ENCODE assay signal across 29 cellular contexts in genomic region chr7:231858-232246, GRCh38. TPM values are rescaled to one million over a fixed set of nuclear protein-coding genes. Genes with fewer than 3 reads are reported as not detected.
DNase-seq lines count a peak whose midpoint lies in the region; ATAC-seq and TF ChIP-seq lines count a peak whose summit lies in the region.
"Had no signal": no experiment of that assay in that cellular context is flagged by ENCODE, and none has a peak within 500 bp of the region (broad histone marks: within the 10 kb centered on the region; RNA-seq: fewer than 3 reads in every experiment).

No MANE protein-coding gene starts in this region.

- H3K9ac ChIP-seq in BLaER1 treated with 17β-estradiol and CSF1 and Interleukin-3, amounts not matched to agents 10 nM and 100 nM: peak overlapping the region in 3 of 11 experiments; percentile 7 to 24 (median 16); a peak in 3 of 22 replicates
- no peak overlapping the region for H3K9ac ChIP-seq in mesendoderm (ENCODE audit: low read length)

- H4K20me1 ChIP-seq in BLaER1 treated with 17β-estradiol and CSF1 and Interleukin-3, amounts not matched to agents 10 nM and 100 nM: peaks cover 42 to 100% (median 93%) of the 10 kb centered on the region in 11 experiments; a peak in 21 of 22 replicates

- TF ChIP-seq EP300 in suprapubic skin (IDR thresholded peaks at IDR 0.05): no peak

- H3K4me3 ChIP-seq in BLaER1 treated with 17β-estradiol and CSF1 and Interleukin-3, amounts not matched to agents 10 nM and 100 nM: no peak overlapping the region; a peak in 1 of 20 replicates
- H3K4me3 ChIP-seq in coronary artery (no peak overlapping the region), suprapubic skin (no peak overlapping the region), mesendoderm (ENCODE audit: low read length) (no peak overlapping the region)
- H3K4me3 ChIP-seq: GM23338, uterus had no signal

- H3K27me3 Mint-ChIP-seq in osteocyte (ENCODE audit: unreplicated experiment) (no peaks in the 10 kb centered on the region), WTC11 (ENCODE audit: low read depth) (no peaks in the 10 kb centered on the region)
- no peaks in the 10 kb centered on the region for H3K27me3 Mint-ChIP-seq in activated T-cell treated with anti-CD3 and anti-CD28 coated beads, Interleukin-2, amount 50 U/mL, for 72 hours (ENCODE audit: low read depth)
- H3K27me3 Mint-ChIP-seq: activated CD8-positive, alpha-beta memory T cell treated with anti-CD3 and anti-CD28 coated beads, Interleukin-2, amount 10 ng/mL, durations not matched to agents 7 days and 5 days; stimulated activated naive CD8-positive, alpha-beta T cell treated with anti-CD3 and anti-CD28 coated beads, Interleukin-15, amount 100 ng/mL, for 72 hours had no signal

- no peak overlapping the region for H3K56ac ChIP-seq in mesendoderm (ENCODE audit: low read length)

- WGBS in suprapubic skin: 85% methylated on average over 18 of the region's 21 CpGs
- WGBS in mesendoderm (ENCODE audit: extremely low coverage, insufficient coverage, low lambda C conversion rate): no CpG with 5 or more reads among the region's 21 CpGs

- H2BK15ac ChIP-seq in mesendoderm (replicated peaks; ENCODE audit: low read depth): no peak overlapping the region

- no peak overlapping the region for H2BK5ac ChIP-seq in mesendoderm (ENCODE audit: low read length)

- TF ChIP-seq POLR2A in suprapubic skin (IDR thresholded peaks at IDR 0.05): no peak

- H2BK120ac ChIP-seq in mesendoderm (ENCODE audit: low read depth, low read length): no peak overlapping the region

- H3K4me3 Mint-ChIP-seq in osteocyte (ENCODE audit: unreplicated experiment) (no peak overlapping the region), WTC11 (no peak overlapping the region)
- no peak overlapping the region for H3K4me3 Mint-ChIP-seq in activated T-cell treated with anti-CD3 and anti-CD28 coated beads, Interleukin-2, amount 50 U/mL, for 72 hours
- H3K4me3 Mint-ChIP-seq: activated CD8-positive, alpha-beta memory T cell treated with anti-CD3 and anti-CD28 coated beads, Interleukin-2, amount 10 ng/mL, durations not matched to agents 7 days and 5 days; activated naive CD4-positive, alpha-beta T cell treated with anti-CD3 and anti-CD28 coated beads for 36 hours; GM23338; memory B cell; stimulated activated naive CD8-positive, alpha-beta T cell treated with anti-CD3 and anti-CD28 coated beads, Interleukin-15, amount 100 ng/mL, for 72 hours had no signal

- CTCF ChIA-PET in WTC11 (lab: Charles Lee): no interaction called here

- peaks cover 0 to 18% (median 6%) of the 10 kb centered on the region in 11 experiments; a peak in 13 of 22 replicates for H3K9me3 ChIP-seq in BLaER1 treated with 17β-estradiol and CSF1 and Interleukin-3, amounts not matched to agents 10 nM and 100 nM (replicated peaks in 1 of 11)
- no peaks in the 10 kb centered on the region for H3K9me3 ChIP-seq in suprapubic skin
- H3K9me3 ChIP-seq: uterus had no signal

- no peak for ATAC-seq in activated T-cell treated with anti-CD3 and anti-CD28 coated beads, Interleukin-2, amount 50 U/mL, for 72 hours (replicated peaks in 1 of 2)
- no peak for ATAC-seq in WTC11
- ATAC-seq: activated CD8-positive, alpha-beta memory T cell treated with anti-CD3 and anti-CD28 coated beads, Interleukin-2, amount 10 ng/mL, durations not matched to agents 7 days and 5 days; sciatic nerve; SK-N-SH treated with all-trans-retinoic acid at 6 μM for 48 hours had no signal

- no peak overlapping the region for H3K4ac ChIP-seq in mesendoderm (ENCODE audit: low read depth, low read length)

- DNase-seq in coronary artery (ENCODE audit: low spot score): no peak
- no peak for DNase-seq in osteocyte (ENCODE audit: extremely low spot score, unreplicated experiment)
- no peak for DNase-seq in suprapubic skin (ENCODE audit: low spot score in 2 of 2)
- DNase-seq in mesendoderm: no peak
- no peak for DNase-seq in activated T-cell treated with anti-CD3 and anti-CD28 coated beads, Interleukin-2, amount 50 U/mL, for 72 hours
- no peak for DNase-seq in NCI-H446 treated with DMSO at 0.1 percent for 48 hours (lab: John Stamatoyannopoulos, UW)
- DNase-seq in WTC11 (ENCODE audit: low spot score): no peak
- DNase-seq: ACHN; activated CD4-positive, alpha-beta T cell treated with anti-CD3 and anti-CD28 coated beads, Interleukin-2, amount 50 U/mL, for 1 hour; activated CD8-positive, alpha-beta memory T cell treated with anti-CD3 and anti-CD28 coated beads, Interleukin-2, amount 10 ng/mL, durations not matched to agents 7 days and 5 days; activated naive CD4-positive, alpha-beta T cell treated with anti-CD3 and anti-CD28 coated beads for 36 hours; amniotic stem cell; DND-41; head of caudate nucleus; kidney glomerular epithelial cell; NCI-H187; NCI-H69; occipital lobe; stimulated activated naive CD8-positive, alpha-beta T cell treated with anti-CD3 and anti-CD28 coated beads, Interleukin-15, amount 100 ng/mL, for 72 hours; T-helper 2 cell; uterus had no signal

- peaks cover 12% of the 10 kb centered on the region for H3K36me3 Mint-ChIP-seq in osteocyte (ENCODE audit: unreplicated experiment)
- H3K36me3 Mint-ChIP-seq in activated T-cell treated with anti-CD3 and anti-CD28 coated beads, Interleukin-2, amount 50 U/mL, for 72 hours (ENCODE audit: insufficient read depth in 2 of 2): no peaks in the 10 kb centered on the region
- no peaks in the 10 kb centered on the region for H3K36me3 Mint-ChIP-seq in WTC11
- H3K36me3 Mint-ChIP-seq: activated CD8-positive, alpha-beta memory T cell treated with anti-CD3 and anti-CD28 coated beads, Interleukin-2, amount 10 ng/mL, durations not matched to agents 7 days and 5 days; memory B cell had no signal

- peak overlapping the region; percentile 18 to 83 (median 66); a peak in 18 of 22 replicates for H3K4me2 ChIP-seq in BLaER1 treated with 17β-estradiol and CSF1 and Interleukin-3, amounts not matched to agents 10 nM and 100 nM
- H3K4me2 ChIP-seq in mesendoderm (ENCODE audit: low read length): no peak overlapping the region
- H3K4me2 ChIP-seq: GM23338 had no signal

- no peaks in the 10 kb centered on the region for H3K27me3 ChIP-seq in BLaER1 treated with 17β-estradiol and CSF1 and Interleukin-3, amounts not matched to agents 10 nM and 100 nM
- H3K27me3 ChIP-seq in suprapubic skin (no peaks in the 10 kb centered on the region), mesendoderm (ENCODE audit: insufficient read depth, low read length, poor library complexity) (no peaks in the 10 kb centered on the region)
- H3K27me3 ChIP-seq: uterus had no signal

- peaks cover 2 to 94% (median 38%) of the 10 kb centered on the region in 11 experiments for H3K36me3 ChIP-seq in BLaER1 treated with 17β-estradiol and CSF1 and Interleukin-3, amounts not matched to agents 10 nM and 100 nM
- no peaks in the 10 kb centered on the region for H3K36me3 ChIP-seq in suprapubic skin
- no peaks in the 10 kb centered on the region for H3K36me3 ChIP-seq in mesendoderm (ENCODE audit: control insufficient read depth, insufficient read depth, low read length)
- H3K36me3 ChIP-seq: uterus had no signal

- no peak overlapping the region for H4K5ac ChIP-seq in mesendoderm (ENCODE audit: low read length)

- H3K27ac Mint-ChIP-seq in osteocyte (ENCODE audit: unreplicated experiment) (peak overlapping the region; percentile 87), WTC11 (no peak overlapping the region)
- H3K27ac Mint-ChIP-seq in activated T-cell treated with anti-CD3 and anti-CD28 coated beads, Interleukin-2, amount 50 U/mL, for 72 hours: no peak overlapping the region
- H3K27ac Mint-ChIP-seq: activated CD8-positive, alpha-beta memory T cell treated with anti-CD3 and anti-CD28 coated beads, Interleukin-2, amount 10 ng/mL, durations not matched to agents 7 days and 5 days; activated naive CD4-positive, alpha-beta T cell treated with anti-CD3 and anti-CD28 coated beads for 36 hours; GM23338; memory B cell had no signal

- H3K4me1 Mint-ChIP-seq in osteocyte (ENCODE audit: unreplicated experiment): peaks cover 70% of the 10 kb centered on the region
- H3K4me1 Mint-ChIP-seq in activated T-cell treated with anti-CD3 and anti-CD28 coated beads, Interleukin-2, amount 50 U/mL, for 72 hours (ENCODE audit: low read depth): no peaks in the 10 kb centered on the region
- H3K4me1 Mint-ChIP-seq in WTC11: no peaks in the 10 kb centered on the region
- H3K4me1 Mint-ChIP-seq: activated CD8-positive, alpha-beta memory T cell treated with anti-CD3 and anti-CD28 coated beads, Interleukin-2, amount 10 ng/mL, durations not matched to agents 7 days and 5 days; memory B cell; stimulated activated naive CD8-positive, alpha-beta T cell treated with anti-CD3 and anti-CD28 coated beads, Interleukin-15, amount 100 ng/mL, for 72 hours had no signal

- no peaks in the 10 kb centered on the region for H3K79me2 ChIP-seq in mesendoderm (ENCODE audit: control insufficient read depth, insufficient read depth, low read length)

- no peak overlapping the region for H4K8ac ChIP-seq in mesendoderm (ENCODE audit: low read depth, low read length)

- POLR2A ChIA-PET in WTC11 (lab: Charles Lee): no interaction called here

- H3K79me1 ChIP-seq in mesendoderm (ENCODE audit: low read length): no peaks in the 10 kb centered on the region

- H3K27ac ChIP-seq in BLaER1 treated with 17β-estradiol and CSF1 and Interleukin-3, amounts not matched to agents 10 nM and 100 nM: no peak overlapping the region
- H3K27ac ChIP-seq in coronary artery (peak overlapping the region; percentile 68 to 82), suprapubic skin (peak overlapping the region; percentile 90), mesendoderm (ENCODE audit: low read depth, low read length) (no peak overlapping the region)
- H3K27ac ChIP-seq: uterus, VCaP had no signal

- H3K23ac ChIP-seq in mesendoderm (ENCODE audit: low read length): no peak overlapping the region

- no peak for TF ChIP-seq CTCF in coronary artery (IDR thresholded peaks at IDR 0.05)
- no peak for TF ChIP-seq CTCF in osteocyte (IDR thresholded peaks at IDR 0.05)
- TF ChIP-seq CTCF in suprapubic skin (IDR thresholded peaks at IDR 0.05): no peak
- TF ChIP-seq CTCF in WTC11 (IDR thresholded peaks at IDR 0.05): no peak

- H3K4me1 ChIP-seq in BLaER1 treated with 17β-estradiol and CSF1 and Interleukin-3, amounts not matched to agents 10 nM and 100 nM: peaks cover 21 to 69% (median 63%) of the 10 kb centered on the region in 10 experiments
- peaks cover 60% of the 10 kb centered on the region for H3K4me1 ChIP-seq in suprapubic skin
- H3K4me1 ChIP-seq in mesendoderm (ENCODE audit: control insufficient read depth, low read depth, low read length): no peaks in the 10 kb centered on the region

- H2AK5ac ChIP-seq in mesendoderm (ENCODE audit: low read length): no peak overlapping the region

- H3K18ac ChIP-seq in mesendoderm (ENCODE audit: low read length): no peak overlapping the region

- H3K9me3 Mint-ChIP-seq in osteocyte (ENCODE audit: unreplicated experiment) (no peaks in the 10 kb centered on the region), WTC11 (no peaks in the 10 kb centered on the region)
- no peaks in the 10 kb centered on the region for H3K9me3 Mint-ChIP-seq in activated T-cell treated with anti-CD3 and anti-CD28 coated beads, Interleukin-2, amount 50 U/mL, for 72 hours
- H3K9me3 Mint-ChIP-seq: activated naive CD4-positive, alpha-beta T cell treated with anti-CD3 and anti-CD28 coated beads for 36 hours; memory B cell; stimulated activated naive CD8-positive, alpha-beta T cell treated with anti-CD3 and anti-CD28 coated beads, Interleukin-15, amount 100 ng/mL, for 72 hours had no signal

RNA-seq across cellular contexts. Expression of gene FAM20C, which starts 39.5 kb away (rescaled TPM):
- total RNA-seq in osteocyte: 132 and 143 TPM in 2 replicates
- total RNA-seq in suprapubic skin: 10 to 100 TPM; 15.8 to 20.4 (median 18.7) TPM
- polyA plus RNA-seq in mesendoderm (2013, experiment 1 of 2): 14.5 TPM
- polyA plus RNA-seq in mesendoderm (2013, experiment 2 of 2): 15.4 TPM
- under 1 TPM in 1 of 2 donors, not detected in 1; 0.12 TPM for total RNA-seq in activated T-cell treated with anti-CD3 and anti-CD28 coated beads, Interleukin-2, amount 50 U/mL, for 72 hours
- total RNA-seq in WTC11 (2021): 48.0 to 64.9 TPM (median 49.1 TPM) in 3 replicates

RNA-seq across cellular contexts. Expression of gene FOXL3, which starts 58.1 kb away (rescaled TPM):
- total RNA-seq in osteocyte (not detected in 2 replicates), suprapubic skin (not detected), WTC11 (2021) (not detected in 3 replicates)
- polyA plus RNA-seq in mesendoderm (2013, experiment 1 of 2): not detected
- not detected for polyA plus RNA-seq in mesendoderm (2013, experiment 2 of 2)
- not detected for total RNA-seq in activated T-cell treated with anti-CD3 and anti-CD28 coated beads, Interleukin-2, amount 50 U/mL, for 72 hours
- total RNA-seq: activated CD8-positive, alpha-beta memory T cell treated with anti-CD3 and anti-CD28 coated beads, Interleukin-2, amount 10 ng/mL, durations not matched to agents 7 days and 5 days; activated naive CD4-positive, alpha-beta T cell treated with anti-CD3 and anti-CD28 coated beads for 36 hours; bronchial epithelial cell; GM23338; LHCN-M2; occipital lobe; sciatic nerve; uterus had no signal
- polyA plus RNA-seq: GM23338 had no signal

Comparison
In these comparisons a context has a peak if more than half of its experiments do, and no peak if none do; other contexts are left out.
1. H3K27ac ChIP-seq: peak in coronary artery (2 of 2) and suprapubic skin (single experiment); none in BLaER1 treated with 17β-estradiol and CSF1 and Interleukin-3, amounts not matched to agents 10 nM and 100 nM (0 of 11) and mesendoderm (single experiment).
2. RNA of gene FAM20C, which starts 39.5 kb away (total RNA-seq): 132 to 143 TPM in osteocyte, 48.0 to 64.9 TPM in WTC11 and 15.8 to 20.4 TPM in suprapubic skin; 0.12 TPM in activated T-cell treated with anti-CD3 and anti-CD28 coated beads, Interleukin-2, amount 50 U/mL, for 72 hours; every median in the first group is over 10 times any median in the second.